ENCODE assay signal across 8 cellular contexts in genomic region chr19:42281175-42282035, GRCh38. TPM values are rescaled to one million over a fixed set of nuclear protein-coding genes. Genes with fewer than 3 reads are reported as not detected.
DNase-seq lines count a peak whose midpoint lies in the region; ATAC-seq and TF ChIP-seq lines count a peak whose summit lies in the region.

No MANE protein-coding gene starts in this region.

- CTCF ChIA-PET in AG04449 (lab: Yijun Ruan, JAX): interaction anchor here (0.8 to 7.4 kb wide), 4 partner anchors 14 to 167 kb away, joined by 3 to 255 read pairs (median 4); partner anchors contain the start of genes GSK3A, PAFAH1B3 and PRR19
- CTCF ChIA-PET in PC-9 (lab: Charles Lee): interaction anchor here (0.6 to 0.7 kb wide), 3 partner anchors 8 to 36 kb away, joined by 5 to 10 read pairs (median 5); no protein-coding TSS in a partner anchor

- intact Hi-C loops in PC-9 (cut with micrococcal nuclease; ENCODE audit: unreplicated experiment) (loop anchor here (5.0 kb wide), 1 partner anchor 64 kb away; the partner anchor contains the start of gene DEDD2), left lung (cut with DNase I) (no loop called here), stomach (cut with DNase I; ENCODE audit: low total_unique reads) (no loop called here)

- in situ Hi-C loops in GM23248 (cut with MboI): no loop called here

- H3K4me1 ChIP-seq in GM23248 (ENCODE audit: insufficient read depth): peaks cover 66% of the 10 kb centered on the region
- peaks cover 42% of the 10 kb centered on the region for H3K4me1 ChIP-seq in PC-9 (replicated peaks; ENCODE audit: insufficient read depth)
- H3K4me1 ChIP-seq in left lung: peaks cover 63 to 82% of the 10 kb centered on the region in 2 donors
- peaks cover 77 to 92% (median 88%) of the 10 kb centered on the region in 4 donors for H3K4me1 ChIP-seq in stomach

- H2AFZ ChIP-seq in GM23248 (no peak overlapping the region), PC-9 (no peak overlapping the region)

- H3K36me3 ChIP-seq in GM23248 (ENCODE audit: low read depth): no peaks in the 10 kb centered on the region
- H3K36me3 ChIP-seq in PC-9 (ENCODE audit: low read depth): no peaks in the 10 kb centered on the region; the same call in 1 of the 2 replicates
- H3K36me3 ChIP-seq in left lung: no peaks in the 10 kb centered on the region
- H3K36me3 ChIP-seq in stomach: peaks cover 0 to 5% (median 2%) of the 10 kb centered on the region in 4 donors

- H3K9ac ChIP-seq in GM23248: peak overlapping the region; percentile 80

- peaks cover 64% of the 10 kb centered on the region for H3K79me2 ChIP-seq in GM23248 (ENCODE audit: insufficient read depth)
- peaks cover 14% of the 10 kb centered on the region; the same call in 1 of the 2 replicates for H3K79me2 ChIP-seq in PC-9 (ENCODE audit: low read depth)

- H3K4me3 ChIP-seq in AG04449 (ENCODE audit: low read depth, low read length) (peak overlapping the region; percentile 73), GM23248 (peak overlapping the region; percentile 43), PC-9 (no peak overlapping the region), left lung (peak overlapping the region; percentile 13 to 75), stomach (peak overlapping the region; percentile 71 to 91 (median 82))

- peaks cover 26% of the 10 kb centered on the region for H3F3A ChIP-seq in GM23248 (ENCODE audit: insufficient read depth)
- H3F3A ChIP-seq in PC-9 (ENCODE audit: insufficient read depth, low read depth): peaks cover 41% of the 10 kb centered on the region; the same call in 1 of the 2 replicates

- WGBS in GM23248 (ENCODE audit: low coverage in 1 of 2, low lambda C conversion rate in 2 of 2, missing lambda C conversion rate in 2 of 2), 2 experiments: 3 to 8% methylated on average over 10 to 26 of the region's 26 CpGs
- WGBS in stomach, 5 donors: 6 to 16% (median 7%) methylated on average over 12 to 26 of the region's 26 CpGs

- TF ChIP-seq EP300 in stomach (IDR thresholded peaks at IDR 0.05): no peak

- no TSS peak for BruUV-seq in PC-9 (replicated peaks; lab: Mats Ljungman, UMichigan)

- POLR2A ChIA-PET in AG04449 (lab: Yijun Ruan, JAX): interaction anchor here (1.0 to 3.7 kb wide), 3 partner anchors 35 to 48 kb away, joined by 3 to 11 read pairs (median 8); partner anchors contain the start of gene GSK3A
- POLR2A ChIA-PET in PC-9 (lab: Charles Lee; ENCODE audit: unreplicated experiment): interaction anchor here (0.6 to 1.7 kb wide), 5 partner anchors 34 to 246 kb away, joined by 4 to 16 read pairs (median 9); no protein-coding TSS in a partner anchor

- H3K9me3 ChIP-seq in GM23248 (ENCODE audit: low read depth) (no peaks in the 10 kb centered on the region), PC-9 (ENCODE audit: insufficient read depth, low read depth) (no peaks in the 10 kb centered on the region), left lung (no peaks in the 10 kb centered on the region), stomach (no peaks in the 10 kb centered on the region)

- peak overlapping the region; percentile 87 for H3K27ac ChIP-seq in GM23248
- no peak overlapping the region for H3K27ac ChIP-seq in PC-9
- H3K27ac ChIP-seq in cingulate gyrus (ENCODE audit: low read depth, low read length): peak overlapping the region; percentile 99
- peak overlapping the region; percentile 89 to 94 for H3K27ac ChIP-seq in left lung
- H3K27ac ChIP-seq in stomach: peak overlapping the region; percentile 93 to 100 (median 95)

- H3K4me2 ChIP-seq in GM23248 (ENCODE audit: unreplicated experiment) (peak overlapping the region; percentile 55), PC-9 (peak overlapping the region; percentile 46)

- H4K20me1 ChIP-seq in GM23248 (ENCODE audit: insufficient read depth) (no peaks in the 10 kb centered on the region), PC-9 (ENCODE audit: insufficient read depth) (peaks cover 15% of the 10 kb centered on the region; the same call in 1 of the 2 replicates)

- DNase-seq in AG04449 (ENCODE audit: low read depth, low spot score) (no peak), GM23248 (peak; percentile 83), PC-9 (peak in 1 of 2 experiments; percentile 46), left lung (peak in 1 of 2 donors; percentile 63), stomach (no peak), NCI-H2029 treated with DMSO at 0.1 percent for 48 hours (lab: John Stamatoyannopoulos, UW) (no peak)

- H3K27me3 ChIP-seq in GM23248 (replicated peaks; ENCODE audit: insufficient read depth): no peaks in the 10 kb centered on the region
- H3K27me3 ChIP-seq in PC-9 (ENCODE audit: insufficient read depth, low read depth): no peaks in the 10 kb centered on the region
- no peaks in the 10 kb centered on the region for H3K27me3 ChIP-seq in left lung
- H3K27me3 ChIP-seq in stomach: no peaks in the 10 kb centered on the region

- TF ChIP-seq CTCF in AG04449 (IDR thresholded peaks at IDR 0.05; ENCODE audit: insufficient read depth, low read length, missing control alignments): peak; percentile 8
- no peak for TF ChIP-seq CTCF in PC-9 (conservative IDR thresholded peaks at IDR 0.05)
- no peak for TF ChIP-seq CTCF in left lung (IDR thresholded peaks at IDR 0.05)
- no peak for TF ChIP-seq CTCF in stomach (IDR thresholded peaks at IDR 0.05)

- peak in 1 of 4 donors; percentile 15 for TF ChIP-seq POLR2A in stomach (IDR thresholded peaks at IDR 0.05)

- H3K9me2 ChIP-seq in GM23248 (ENCODE audit: insufficient read depth) (no peaks in the 10 kb centered on the region), PC-9 (ENCODE audit: insufficient read depth) (no peaks in the 10 kb centered on the region)

- ATAC-seq in left lung (no peak), GM21423 (IDR thresholded peaks at IDR 0.05; ENCODE audit: unreplicated experiment) (no peak)

RNA-seq across cellular contexts. Expression of gene CIC, which starts 12.4 kb away (rescaled TPM):
- total RNA-seq in GM23248 (2014; rRNA removed; shearing (Covaris generic)): 17.5 and 22.3 TPM in 2 replicates
- polyA plus RNA-seq in GM23248 (2016; fragmentation: Nextera tagmentation; extraction: Ambion mirVana) (7.8 and 8.3 TPM in 2 replicates), stomach (10 to 100 TPM; 15.4 to 31.8 (median 21.5) TPM)
- total RNA-seq in PC-9 (2021) (58.1 and 60.7 TPM in 2 replicates), left lung (10 to 100 TPM; 59.8 to 76.1 TPM), stomach (10 to 100 TPM; 19.8 to 60.3 (median 39.1) TPM)

RNA-seq across cellular contexts. Expression of gene PRR19, which starts 20.5 kb away (rescaled TPM):
- 1.1 TPM in 1 of 2 replicates, not detected in the other for total RNA-seq in GM23248 (2014; rRNA removed; shearing (Covaris generic))
- polyA plus RNA-seq in GM23248 (2016; fragmentation: Nextera tagmentation; extraction: Ambion mirVana): 0.84 and 1.1 TPM in 2 replicates
- total RNA-seq in PC-9 (2021): 0.85 and 1.1 TPM in 2 replicates
- 1 to 10 TPM; 1.1 TPM for total RNA-seq in left lung
- not detected for total RNA-seq in stomach
- under 1 TPM in 2 of 3 donors, not detected in 1; 0.68 to 0.98 TPM for polyA plus RNA-seq in stomach

RNA-seq across cellular contexts. Expression of gene PAFAH1B3, which starts 21.0 kb away (rescaled TPM):
- total RNA-seq in GM23248 (2014; rRNA removed; shearing (Covaris generic)): 22.5 and 26.0 TPM in 2 replicates
- polyA plus RNA-seq in GM23248 (2016; fragmentation: Nextera tagmentation; extraction: Ambion mirVana) (19.4 and 22.1 TPM in 2 replicates), stomach (10 to 100 TPM; 33.4 to 37.1 (median 34.3) TPM)
- total RNA-seq in PC-9 (2021) (70.2 and 90.1 TPM in 2 replicates), left lung (10 to 100 TPM; 25.0 to 25.7 TPM), stomach (10 to 100 TPM in 3 of 5 donors, 1 to 10 TPM in 1, not detected in 1; 7.5 to 58.1 (median 17.9) TPM)

RNA-seq across cellular contexts. Expression of gene ERF, which starts 26.5 kb away (rescaled TPM):
- total RNA-seq in GM23248 (2014; rRNA removed; shearing (Covaris generic)): 29.6 and 31.9 TPM in 2 replicates
- polyA plus RNA-seq in GM23248 (2016; fragmentation: Nextera tagmentation; extraction: Ambion mirVana) (21.2 and 24.7 TPM in 2 replicates), stomach (10 to 100 TPM; 12.9 to 36.5 (median 16.3) TPM)
- total RNA-seq in PC-9 (2021) (57.4 and 79.1 TPM in 2 replicates), left lung (10 to 100 TPM; 47.0 to 55.0 TPM), stomach (100 to 1,000 TPM in 1 of 5 donors, 10 to 100 TPM in 4; 11.6 to 118 (median 40.6) TPM)

RNA-seq across cellular contexts. Expression of gene TMEM145, which starts 31.7 kb away (rescaled TPM):
- not detected in 2 replicates for total RNA-seq in GM23248 (2014; rRNA removed; shearing (Covaris generic))
- polyA plus RNA-seq in GM23248 (2016; fragmentation: Nextera tagmentation; extraction: Ambion mirVana) (not detected in 2 replicates), stomach (1 to 10 TPM in 1 of 3 donors, under 1 TPM in 2; 0.50 to 1.1 (median 0.61) TPM)
- total RNA-seq in PC-9 (2021) (1.2 and 1.7 TPM in 2 replicates), left lung (under 1 TPM; 0.21 to 0.32 TPM), stomach (10 to 100 TPM in 1 of 5 donors, under 1 TPM in 1, not detected in 3; 0.37 to 44.3 TPM)
